8 cellular contexts compared by ENCODE assay signal in genomic region chr2:27069961-27070618, GRCh38. TPM values are rescaled to one million over a fixed set of nuclear protein-coding genes. Genes with fewer than 3 reads are reported as not detected.
DNase-seq lines count a peak whose midpoint lies in the region; ATAC-seq and TF ChIP-seq lines count a peak whose summit lies in the region.

No MANE protein-coding gene starts in this region.

- TF ChIP-seq POLR2A in body of pancreas (IDR thresholded peaks at IDR 0.05): no peak

- H3K4me3 Mint-ChIP-seq in chondrocyte (ENCODE audit: unreplicated experiment) (peak overlapping the region; percentile 96), naive B cell (peak overlapping the region; percentile 95 to 98 (median 97))

- peak overlapping the region; percentile 67 for H3K4me3 ChIP-seq in AG09309 (ENCODE audit: control insufficient read depth, low read depth, low read length)
- peak overlapping the region; percentile 97 for H3K4me3 ChIP-seq in Jurkat, Clone E6-1 (ENCODE audit: low read length)
- H3K4me3 ChIP-seq in body of pancreas: peak overlapping the region in 1 of 2 donors; percentile 73

- DNase-seq in AG09309 (ENCODE audit: low read depth) (no peak), chondrocyte (ENCODE audit: low spot score) (no peak), naive B cell (no peak), DMS53 (lab: John Stamatoyannopoulos, UW) (no peak), body of pancreas (no peak), DMS153 (lab: John Stamatoyannopoulos, UW) (no peak)
- DNase-seq in Jurkat, Clone E6-1 (ENCODE audit: low read depth, low spot score): no peak

- H3K27ac Mint-ChIP-seq in chondrocyte (ENCODE audit: unreplicated experiment): peak overlapping the region; percentile 94
- peak overlapping the region in 3 of 6 donors; percentile 74 to 92 (median 76) for H3K27ac Mint-ChIP-seq in naive B cell

- H3K27ac ChIP-seq in body of pancreas: no peak overlapping the region

- ATAC-seq in naive B cell (ENCODE audit: low read depth in 2 of 2) (no peak), HG02678 (IDR thresholded peaks at IDR 0.05; ENCODE audit: unreplicated experiment) (no peak), body of pancreas (no peak)

- H3K9me3 Mint-ChIP-seq in chondrocyte (ENCODE audit: low read depth): no peaks in the 10 kb centered on the region
- H3K9me3 Mint-ChIP-seq in naive B cell: no peaks in the 10 kb centered on the region

- H3K4me1 ChIP-seq in body of pancreas: peaks cover 31% of the 10 kb centered on the region

- peaks cover 67% of the 10 kb centered on the region for H3K4me1 Mint-ChIP-seq in chondrocyte (ENCODE audit: low read depth)
- peaks cover 41 to 70% (median 66%) of the 10 kb centered on the region in 3 donors for H3K4me1 Mint-ChIP-seq in naive B cell

- no peak for TF ChIP-seq CTCF in AG09309 (IDR thresholded peaks at IDR 0.05; ENCODE audit: control insufficient read depth, insufficient read depth, low read depth, low read length, missing control alignments)
- no peak for TF ChIP-seq CTCF in chondrocyte (IDR thresholded peaks at IDR 0.05)
- TF ChIP-seq CTCF in body of pancreas (IDR thresholded peaks at IDR 0.05): no peak

- H3K36me3 Mint-ChIP-seq in chondrocyte (ENCODE audit: low read depth) (peaks cover 17% of the 10 kb centered on the region), naive B cell (no peaks in the 10 kb centered on the region)

- intact Hi-C loops in body of pancreas (cut with DNase I): no loop called here

- H3K9me3 ChIP-seq in body of pancreas: no peaks in the 10 kb centered on the region

- H3K36me3 ChIP-seq in body of pancreas (replicated peaks in 1 of 2; ENCODE audit: insufficient read depth in 1 of 2, low read depth in 2 of 2): no peaks in the 10 kb centered on the region

- no peaks in the 10 kb centered on the region for H3K27me3 Mint-ChIP-seq in chondrocyte (ENCODE audit: low read depth)
- no peaks in the 10 kb centered on the region for H3K27me3 Mint-ChIP-seq in naive B cell

- WGBS in body of pancreas, 2 donors: 68 to 69% methylated on average over 8 of the region's 8 CpGs

- no peaks in the 10 kb centered on the region for H3K27me3 ChIP-seq in body of pancreas

RNA-seq across cellular contexts. Expression of gene OST4, which starts 1.4 kb away (rescaled TPM):
- 389 TPM for polyA plus RNA-seq in Jurkat, Clone E6-1 (2012; ENCODE audit: insufficient read depth, insufficient read length)
- total RNA-seq in chondrocyte: 473 to 494 TPM (median 478 TPM) in 3 replicates
- 100 to 1,000 TPM; 594 to 733 (median 606) TPM for polyA plus RNA-seq in naive B cell (ENCODE audit: low read depth in 6 of 6)
- 100 to 1,000 TPM; 103 to 129 TPM for total RNA-seq in body of pancreas

RNA-seq across cellular contexts. Expression of gene EMILIN1, which starts 8.3 kb away (rescaled TPM):
- polyA plus RNA-seq in Jurkat, Clone E6-1 (2012; ENCODE audit: insufficient read depth, insufficient read length): 1.4 TPM
- total RNA-seq in chondrocyte (180 to 235 TPM (median 182 TPM) in 3 replicates), body of pancreas (10 to 100 TPM; 21.8 to 24.1 TPM)
- 1 to 10 TPM in 2 of 6 donors, under 1 TPM in 4; 0.28 to 1.1 (median 0.77) TPM for polyA plus RNA-seq in naive B cell (ENCODE audit: low read depth in 6 of 6)

RNA-seq across cellular contexts. Expression of gene KHK, which starts 16.5 kb away (rescaled TPM):
- polyA plus RNA-seq in Jurkat, Clone E6-1 (2012; ENCODE audit: insufficient read depth, insufficient read length): 16.0 TPM
- total RNA-seq in chondrocyte: 1.2 to 1.9 TPM (median 1.3 TPM) in 3 replicates
- polyA plus RNA-seq in naive B cell (ENCODE audit: low read depth in 6 of 6): 1 to 10 TPM; 3.3 to 8.9 (median 5.6) TPM
- 1 to 10 TPM; 4.2 to 7.3 TPM for total RNA-seq in body of pancreas

RNA-seq across cellular contexts. Expression of gene AGBL5, which starts 18.6 kb away (rescaled TPM):
- 42.4 TPM for polyA plus RNA-seq in Jurkat, Clone E6-1 (2012; ENCODE audit: insufficient read depth, insufficient read length)
- total RNA-seq in chondrocyte (14.0 to 31.8 TPM (median 16.3 TPM) in 3 replicates), body of pancreas (10 to 100 TPM in 1 of 2 donors, 1 to 10 TPM in 1; 5.6 to 12.2 TPM)
- 10 to 100 TPM in 3 of 6 donors, 1 to 10 TPM in 3; 7.8 to 11.6 (median 10.1) TPM for polyA plus RNA-seq in naive B cell (ENCODE audit: low read depth in 6 of 6)

RNA-seq across cellular contexts. Expression of gene TMEM214, which starts 37.3 kb away (rescaled TPM):
- 39.2 TPM for polyA plus RNA-seq in Jurkat, Clone E6-1 (2012; ENCODE audit: insufficient read depth, insufficient read length)
- 107 to 166 TPM (median 110 TPM) in 3 replicates for total RNA-seq in chondrocyte
- polyA plus RNA-seq in naive B cell (ENCODE audit: low read depth in 6 of 6): 10 to 100 TPM; 16.6 to 32.9 (median 24.6) TPM
- total RNA-seq in body of pancreas: 100 to 1,000 TPM in 1 of 2 donors, 10 to 100 TPM in 1; 59.9 to 119 TPM
